19 cellular contexts compared by ENCODE assay signal in genomic region chr17:61076649-61077048, GRCh38.
DNase-seq lines count a peak whose midpoint lies in the region; ATAC-seq and TF ChIP-seq lines count a peak whose summit lies in the region.
"Had no signal": no experiment of that assay in that cellular context is flagged by ENCODE, and none has a peak within 500 bp of the region (broad histone marks: within the 10 kb centered on the region; RNA-seq: fewer than 3 reads in every experiment).

No MANE protein-coding gene starts in this region.

- H2AK9ac ChIP-seq in IMR-90 (replicated peaks; ENCODE audit: low read depth, low read length, poor library complexity), result no peak overlapping the region

- dilution Hi-C loops in IMR-90 (cut with HindIII; ENCODE audit: low sequenced_read_pairs, unreplicated experiment), result no loop called here

- no TSS peak for BruUV-seq in IMR-90 (replicated peaks; lab: Mats Ljungman, UMichigan)

- H3K27ac ChIP-seq in IMR-90 (ENCODE audit: insufficient read depth, low read length), result no peak overlapping the region
- H3K27ac ChIP-seq: foreskin keratinocyte, psoas muscle, transverse colon had no signal

- H3K36me3 ChIP-seq in IMR-90 (ENCODE audit: control insufficient read depth, insufficient read depth, low read length), result no peaks in the 10 kb centered on the region

- peak overlapping the region; percentile 29; the same call in 1 of the 2 replicates for H2BK20ac ChIP-seq in IMR-90 (ENCODE audit: low read depth, low read length)

- WGBS in IMR-90 (ENCODE audit: extremely low coverage in 2 of 2, insufficient read length in 1 of 2), 2 experiments, result no CpG with 5 or more reads among the region's 3 CpGs

- no peaks in the 10 kb centered on the region for H4K20me1 ChIP-seq in IMR-90 (ENCODE audit: insufficient read depth, low read length)

- TF ChIP-seq POLR2A in IMR-90 (IDR thresholded peaks at IDR 0.05; ENCODE audit: low read depth, low read length), result no peak

- no peak overlapping the region for H3K14ac ChIP-seq in IMR-90 (replicated peaks; ENCODE audit: low read depth, low read length)

- ATAC-seq in IMR-90 (ENCODE audit: low read depth), result peak; percentile 74
- ATAC-seq in Right ventricle myocardium inferior, result no peak
- ATAC-seq: foreskin keratinocyte, left cardiac atrium, psoas muscle had no signal

- H4K8ac ChIP-seq in IMR-90 (ENCODE audit: low read depth in 2 of 2, low read length in 2 of 2), result peak overlapping the region in 1 of 2 experiments; percentile 4; a peak in 2 of 4 replicates

- H3K4ac ChIP-seq in IMR-90 (ENCODE audit: low read depth, low read length), result no peak overlapping the region

- H3K79me1 ChIP-seq in IMR-90 (ENCODE audit: low read depth in 1 of 2, low read length in 2 of 2), result no peaks in the 10 kb centered on the region

- intact Hi-C loops in IMR-90 (cut with micrococcal nuclease) (no loop called here), Right ventricle myocardium inferior (cut with DNase I) (no loop called here)

- no peak for TF ChIP-seq CTCF in IMR-90 (conservative IDR thresholded peaks at IDR 0.05; ENCODE audit: low read depth, low read length)
- TF ChIP-seq CTCF in astrocyte of the cerebellum (IDR thresholded peaks at IDR 0.05; ENCODE audit: low read depth, low read length, missing control alignments), result no peak

- CTCF ChIA-PET in IMR-90 (lab: Yijun Ruan, JAX), result no interaction called here

- no peak overlapping the region for H3K56ac ChIP-seq in IMR-90 (ENCODE audit: extremely low read depth, insufficient read depth, low read length)

- H3K4me2 ChIP-seq in IMR-90 (ENCODE audit: low read depth, low read length), result peak overlapping the region; percentile 34; the same call in 1 of the 2 replicates

- H2BK5ac ChIP-seq in IMR-90 (ENCODE audit: low read depth, low read length, poor library complexity, severe bottlenecking), result no peak overlapping the region

- H2AK5ac ChIP-seq in IMR-90 (ENCODE audit: low read depth, low read length), result no peak overlapping the region

- in situ Hi-C loops in IMR-90 (cut with MboI; ENCODE audit: low sequenced_read_pairs), result no loop called here
- in situ Hi-C loops in astrocyte of the cerebellum (cut with HindIII; ENCODE audit: low sequenced_read_pairs), result no loop called here

- peak overlapping the region; percentile 42; the same call in 1 of the 2 replicates for H3K18ac ChIP-seq in IMR-90 (ENCODE audit: low read depth, low read length)

- H3K4me3 ChIP-seq in IMR-90 (ENCODE audit: insufficient read depth, low read depth, low read length) (no peak overlapping the region), astrocyte of the cerebellum (ENCODE audit: low read depth, low read length) (no peak overlapping the region)
- H3K4me3 ChIP-seq: psoas muscle, transverse colon had no signal

- H2AFZ ChIP-seq in IMR-90 (replicated peaks; ENCODE audit: low read length, poor library complexity), result no peak overlapping the region

- H4K91ac ChIP-seq in IMR-90 (ENCODE audit: insufficient read depth, low read depth, low read length), result peak overlapping the region; percentile 4; the same call in 1 of the 2 replicates

- H3K27me3 ChIP-seq in IMR-90 (ENCODE audit: control insufficient read depth, insufficient read depth, low read length), result no peaks in the 10 kb centered on the region
- H3K27me3 ChIP-seq: foreskin keratinocyte, transverse colon had no signal

- H3K9me1 ChIP-seq in IMR-90 (ENCODE audit: insufficient read depth, low read length), result no peaks in the 10 kb centered on the region

- no peak overlapping the region for H4K5ac ChIP-seq in IMR-90 (ENCODE audit: low read depth, low read length)

- H3K9ac ChIP-seq in IMR-90 (ENCODE audit: low read depth, low read length), result no peak overlapping the region

- no peak for TF ChIP-seq RAD21 in IMR-90 (IDR thresholded peaks at IDR 0.05; ENCODE audit: low read length)

- no peak overlapping the region for H3K23ac ChIP-seq in IMR-90 (ENCODE audit: low read depth, low read length)

- H3K4me1 ChIP-seq in IMR-90 (ENCODE audit: control insufficient read depth, insufficient read depth, low read length), result peaks cover 4% of the 10 kb centered on the region
- H3K4me1 ChIP-seq: foreskin keratinocyte, psoas muscle, transverse colon had no signal

- no peak overlapping the region for H2BK120ac ChIP-seq in IMR-90 (ENCODE audit: low read depth, low read length)

- POLR2A ChIA-PET in IMR-90 (lab: Charles Lee; ENCODE audit: unreplicated experiment), result no interaction called here

- H3K9me3 ChIP-seq in IMR-90 (ENCODE audit: control insufficient read depth, insufficient read depth, low read length), result no peaks in the 10 kb centered on the region
- H3K9me3 ChIP-seq: psoas muscle, transverse colon had no signal

- no peak overlapping the region for H2BK15ac ChIP-seq in IMR-90 (ENCODE audit: low read depth, low read length)

- DNase-seq in IMR-90, result peak; percentile 32
- DNase-seq in astrocyte of the cerebellum (ENCODE audit: low read depth), result peak; percentile 29
- DNase-seq in iris pigment epithelial cell (ENCODE audit: low read depth), result peak; percentile 29
- DNase-seq in pons (ENCODE audit: low spot score), result peak; percentile 17
- no peak for DNase-seq in HT-29 (ENCODE audit: low spot score)
- DNase-seq in dermis blood vessel endothelial cell, result no peak
- DNase-seq in Right ventricle myocardium inferior (ENCODE audit: missing footprints), result no peak
- DNase-seq: activated CD4-positive, CD25-positive, alpha-beta regulatory T cell treated with anti-CD3 and anti-CD28 coated beads, Interleukin-2, amount 50 U/mL, for 72 hours; cortex of kidney; DMS79 treated with DMSO at 0.1 percent for 48 hours; foreskin keratinocyte; left cardiac atrium; NCI-H1092 treated with DMSO at 0.1 percent for 48 hours; NCI-H2107; NCI-H510A treated with DMSO at 0.1 percent for 48 hours; nephron progenitor cell; psoas muscle; stimulated activated CD4-positive, alpha-beta T cell treated with anti-CD3 and anti-CD28 coated beads, Interleukin-4, amount 100 ng/mL, for 1 hour; transverse colon had no signal

TF ChIP-seq in IMR-90, 13 proteins besides CTCF, POLR2A, EP300 and RAD21:
- TF ChIP-seq RFX5 (IDR thresholded peaks at IDR 0.05; ENCODE audit: low read depth, low read length), result no peak

Comparison
In these comparisons a context has a peak if more than half of its experiments do, and no peak if none do; other contexts are left out.
1. DNase-seq: peak in IMR-90 (single experiment), astrocyte of the cerebellum (single experiment), iris pigment epithelial cell (single experiment) and pons (single experiment); none in HT-29 (single experiment), dermis blood vessel endothelial cell (single experiment) and Right ventricle myocardium inferior (single experiment).